In genomic region chr18:48803518-48803917, GRCh38 we compare ENCODE assay signal across 1 cellular context.
A peak's percentile ranks its signal among the peaks of the same experiment; 100 is the strongest.
TF ChIP-seq lines count a peak whose summit lies in the region.

No MANE protein-coding gene starts in this region.

TF ChIP-seq in H1, 55 proteins besides CTCF, POLR2A, EP300 and RAD21 (continued from another document):
- peak; percentile 51; the same call in 1 of the 2 replicates for TF ChIP-seq USF2 (IDR thresholded peaks at IDR 0.05; ENCODE audit: low read length)
